Comparison of ENCODE assay signal across 15 cellular contexts in genomic region chr3:42513521-42513920, GRCh38. TPM values are rescaled to one million over a fixed set of nuclear protein-coding genes. Genes with fewer than 3 reads are reported as not detected.
"Had no signal": no experiment of that assay in that cellular context is flagged by ENCODE, and none has a peak within 500 bp of the region (broad histone marks: within the 10 kb centered on the region; RNA-seq: fewer than 3 reads in every experiment).

No MANE protein-coding gene starts in this region.

- H3K4me3 Mint-ChIP-seq: activated T-cell treated with anti-CD3 and anti-CD28 coated beads, Interleukin-2, amount 50 U/mL, for 72 hours; effector memory CD8-positive, alpha-beta T cell; T-helper 2 cell treated with Interferon-gamma antibody and Interleukin-4, amounts not matched to agents 5 μg/mL and 100 μg/mL, for 36 hours had no signal

- H3K36me3 ChIP-seq: right atrium auricular region, stomach had no signal

- ATAC-seq: activated T-cell treated with anti-CD3 and anti-CD28 coated beads, Interleukin-2, amount 50 U/mL, for 72 hours; effector memory CD8-positive, alpha-beta T cell; left colon had no signal

- H3K4me3 ChIP-seq: hepatocyte, lung, right atrium auricular region, stomach had no signal

- H3K27ac Mint-ChIP-seq: activated T-cell treated with anti-CD3 and anti-CD28 coated beads, Interleukin-2, amount 50 U/mL, for 72 hours; progenitor cell of endocrine pancreas; T-helper 2 cell treated with Interferon-gamma antibody and Interleukin-4, amounts not matched to agents 5 μg/mL and 100 μg/mL, for 36 hours had no signal

- H3K27me3 ChIP-seq: hepatocyte, right atrium auricular region, stomach had no signal

- DNase-seq: activated CD4-positive, alpha-beta T cell treated with anti-CD3 and anti-CD28 coated beads, Interleukin-2, amount 50 U/mL, for 4 hours; activated gamma-delta T cell treated with Interleukin-2 at 50 U/mL for 16 hours; activated T-cell treated with anti-CD3 and anti-CD28 coated beads, Interleukin-2, amount 50 U/mL, for 72 hours; effector memory CD8-positive, alpha-beta T cell; left colon; midbrain; stimulated activated CD4-positive, alpha-beta T cell treated with anti-CD3 and anti-CD28 coated beads, Interleukin-4, amount 100 ng/mL, for 1 hour; stomach had no signal

- H3K27ac ChIP-seq: hepatocyte, stomach had no signal

- H3K9me3 Mint-ChIP-seq: activated T-cell treated with anti-CD3 and anti-CD28 coated beads, Interleukin-2, amount 50 U/mL, for 72 hours; effector memory CD8-positive, alpha-beta T cell; T-helper 2 cell treated with Interferon-gamma antibody and Interleukin-4, amounts not matched to agents 5 μg/mL and 100 μg/mL, for 36 hours had no signal

- H3K9me3 ChIP-seq: right atrium auricular region, stomach had no signal

RNA-seq across cellular contexts. Expression of gene VIPR1, which starts 11.1 kb away (rescaled TPM):
- total RNA-seq: dermis microvascular lymphatic vessel endothelial cell, fibroblast of villous mesenchyme had no signal
